Comparison of ENCODE assay signal across 9 cellular contexts in the genomic region with DNA sequence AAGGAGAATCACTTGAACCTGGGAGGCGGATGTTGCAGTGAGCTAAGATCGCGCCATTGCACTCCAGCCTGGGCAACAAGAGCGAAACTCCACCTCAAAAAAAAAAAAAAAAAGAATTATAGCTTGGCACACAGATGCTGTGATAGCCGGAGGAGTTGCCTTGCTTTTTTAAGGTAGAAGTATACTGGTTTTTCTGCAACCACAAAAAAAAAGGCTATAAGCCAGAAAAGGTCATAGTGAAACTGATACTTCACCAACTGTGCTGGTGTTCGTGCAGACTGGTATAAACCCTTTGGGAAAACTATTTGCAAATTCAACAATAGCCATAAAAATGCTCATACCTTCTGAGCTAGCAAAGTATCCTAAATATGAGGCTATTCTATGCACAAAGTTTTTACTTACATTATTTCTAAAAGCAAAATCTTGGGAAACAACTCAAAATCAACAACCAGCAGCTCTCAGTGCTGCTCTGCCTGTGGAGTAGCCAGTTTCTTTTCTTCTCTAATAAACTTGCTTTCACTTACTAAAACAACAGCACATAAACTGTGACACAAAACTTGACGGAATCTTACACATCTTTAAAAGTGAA. TPM values are rescaled to one million over a fixed set of nuclear protein-coding genes. Genes with fewer than 3 reads are reported as not detected.
DNase-seq lines count a peak whose midpoint lies in the region; ATAC-seq lines count a peak whose summit lies in the region.
"Had no signal": no experiment of that assay in that cellular context is flagged by ENCODE, and none has a peak within 500 bp of the region (broad histone marks: within the 10 kb centered on the region; RNA-seq: fewer than 3 reads in every experiment).

No MANE protein-coding gene starts in this region.

- H3K4me3 Mint-ChIP-seq in activated CD4-positive, alpha-beta T cell treated with anti-CD3 and anti-CD28 coated beads, Interleukin-2, amount 10 ng/mL, durations not matched to agents 24 days and 14 days: peak overlapping the region; percentile 71
- H3K4me3 Mint-ChIP-seq in activated CD8-positive, alpha-beta T cell treated with anti-CD3 and anti-CD28 coated beads, Interleukin-2, amount 10 ng/mL, durations not matched to agents 7 days and 5 days: peak overlapping the region; percentile 57
- peak overlapping the region; percentile 77 for H3K4me3 Mint-ChIP-seq in stimulated activated effector memory CD8-positive, alpha-beta T cell treated with anti-CD3 and anti-CD28 coated beads, Interleukin-12 subunit alpha, Interleukin-12 subunit beta, amount 100 ng/mL, for 72 hours

- POLR2A ChIA-PET in activated CD8-positive, alpha-beta T cell treated with anti-CD3 and anti-CD28 coated beads, Interleukin-2, amount 10 ng/mL, durations not matched to agents 7 days and 5 days (lab: Charles Lee): interaction anchor here (0.7 to 1.1 kb wide), 5 partner anchors 28 to 143 kb away, joined by 3 to 4 read pairs (median 3); a partner anchor contains a TSS

- H3K4me1 Mint-ChIP-seq in activated CD4-positive, alpha-beta T cell treated with anti-CD3 and anti-CD28 coated beads, Interleukin-2, amount 10 ng/mL, durations not matched to agents 24 days and 14 days: peaks cover 51% of the 10 kb centered on the region
- peaks cover 42% of the 10 kb centered on the region for H3K4me1 Mint-ChIP-seq in activated CD8-positive, alpha-beta T cell treated with anti-CD3 and anti-CD28 coated beads, Interleukin-2, amount 10 ng/mL, durations not matched to agents 7 days and 5 days (ENCODE audit: low read depth)
- peaks cover 73% of the 10 kb centered on the region for H3K4me1 Mint-ChIP-seq in stimulated activated effector memory CD8-positive, alpha-beta T cell treated with anti-CD3 and anti-CD28 coated beads, Interleukin-12 subunit alpha, Interleukin-12 subunit beta, amount 100 ng/mL, for 72 hours

- no peaks in the 10 kb centered on the region for H3K9me3 Mint-ChIP-seq in activated CD4-positive, alpha-beta T cell treated with anti-CD3 and anti-CD28 coated beads, Interleukin-2, amount 10 ng/mL, durations not matched to agents 24 days and 14 days
- H3K9me3 Mint-ChIP-seq in activated CD8-positive, alpha-beta T cell treated with anti-CD3 and anti-CD28 coated beads, Interleukin-2, amount 10 ng/mL, durations not matched to agents 7 days and 5 days (ENCODE audit: insufficient read depth): no peaks in the 10 kb centered on the region
- no peaks in the 10 kb centered on the region for H3K9me3 Mint-ChIP-seq in stimulated activated effector memory CD8-positive, alpha-beta T cell treated with anti-CD3 and anti-CD28 coated beads, Interleukin-12 subunit alpha, Interleukin-12 subunit beta, amount 100 ng/mL, for 72 hours

- H3K27ac Mint-ChIP-seq in activated CD4-positive, alpha-beta T cell treated with anti-CD3 and anti-CD28 coated beads, Interleukin-2, amount 10 ng/mL, durations not matched to agents 24 days and 14 days: peak overlapping the region; percentile 70
- H3K27ac Mint-ChIP-seq in activated CD8-positive, alpha-beta T cell treated with anti-CD3 and anti-CD28 coated beads, Interleukin-2, amount 10 ng/mL, durations not matched to agents 7 days and 5 days: peak overlapping the region; percentile 80
- peak overlapping the region; percentile 92 for H3K27ac Mint-ChIP-seq in stimulated activated effector memory CD8-positive, alpha-beta T cell treated with anti-CD3 and anti-CD28 coated beads, Interleukin-12 subunit alpha, Interleukin-12 subunit beta, amount 100 ng/mL, for 72 hours

- ATAC-seq in HG02981 (IDR thresholded peaks at IDR 0.05; ENCODE audit: unreplicated experiment) (peak; percentile 54), GM19023 (IDR thresholded peaks at IDR 0.05; ENCODE audit: unreplicated experiment) (no peak)
- ATAC-seq in activated CD8-positive, alpha-beta T cell treated with anti-CD3 and anti-CD28 coated beads, Interleukin-2, amount 10 ng/mL, durations not matched to agents 7 days and 5 days: peak; percentile 89
- ATAC-seq in stimulated activated effector memory CD8-positive, alpha-beta T cell treated with anti-CD3 and anti-CD28 coated beads, Interleukin-12 subunit alpha, Interleukin-12 subunit beta, amount 100 ng/mL, for 72 hours: peak; percentile 80

- peaks cover 3% of the 10 kb centered on the region for H3K27me3 Mint-ChIP-seq in activated CD4-positive, alpha-beta T cell treated with anti-CD3 and anti-CD28 coated beads, Interleukin-2, amount 10 ng/mL, durations not matched to agents 24 days and 14 days
- peaks cover 4% of the 10 kb centered on the region for H3K27me3 Mint-ChIP-seq in activated CD8-positive, alpha-beta T cell treated with anti-CD3 and anti-CD28 coated beads, Interleukin-2, amount 10 ng/mL, durations not matched to agents 7 days and 5 days (ENCODE audit: low read depth)

- CTCF ChIA-PET in activated CD8-positive, alpha-beta T cell treated with anti-CD3 and anti-CD28 coated beads, Interleukin-2, amount 10 ng/mL, durations not matched to agents 7 days and 5 days (lab: Charles Lee): interaction anchor here (1.2 to 3.6 kb wide), 6 partner anchors 8 to 176 kb away, joined by 3 to 25 read pairs (median 4); no protein-coding TSS in a partner anchor

- H3K36me3 Mint-ChIP-seq in activated CD4-positive, alpha-beta T cell treated with anti-CD3 and anti-CD28 coated beads, Interleukin-2, amount 10 ng/mL, durations not matched to agents 24 days and 14 days (ENCODE audit: low read depth): peaks cover 12% of the 10 kb centered on the region
- H3K36me3 Mint-ChIP-seq in activated CD8-positive, alpha-beta T cell treated with anti-CD3 and anti-CD28 coated beads, Interleukin-2, amount 10 ng/mL, durations not matched to agents 7 days and 5 days (ENCODE audit: low read depth): peaks cover 7% of the 10 kb centered on the region
- H3K36me3 Mint-ChIP-seq in stimulated activated effector memory CD8-positive, alpha-beta T cell treated with anti-CD3 and anti-CD28 coated beads, Interleukin-12 subunit alpha, Interleukin-12 subunit beta, amount 100 ng/mL, for 72 hours: peaks cover 16% of the 10 kb centered on the region

- intact Hi-C loops in activated CD4-positive, alpha-beta T cell treated with anti-CD3 and anti-CD28 coated beads, Interleukin-2, amount 10 ng/mL, durations not matched to agents 24 days and 14 days (cut with micrococcal nuclease): loop anchor here (1.0 to 10.0 kb wide), 4 partner anchors 9 to 143 kb away; a partner anchor contains a TSS

- DNase-seq in activated CD4-positive, alpha-beta T cell treated with anti-CD3 and anti-CD28 coated beads, Interleukin-2, amount 10 ng/mL, durations not matched to agents 24 days and 14 days: peak; percentile 78
- no peak for DNase-seq in activated CD4-positive, alpha-beta T cell treated with anti-CD3 and anti-CD28 coated beads for 1 hour
- peak; percentile 46 for DNase-seq in activated CD8-positive, alpha-beta T cell treated with anti-CD3 and anti-CD28 coated beads, Interleukin-2, amount 10 ng/mL, durations not matched to agents 7 days and 5 days
- DNase-seq in stimulated activated effector memory CD8-positive, alpha-beta T cell treated with anti-CD3 and anti-CD28 coated beads, Interleukin-12 subunit alpha, Interleukin-12 subunit beta, amount 100 ng/mL, for 72 hours (ENCODE audit: low spot score in 2 of 2): no peak
- DNase-seq in AG08395 (ENCODE audit: low spot score) (no peak), DMS79 (lab: John Stamatoyannopoulos, UW) (no peak)
- DNase-seq: NCI-H2029 had no signal

RNA-seq across cellular contexts. Expression of a gene that starts 44.0 kb away (rescaled TPM):
- 39.0 and 39.1 TPM in 2 replicates for total RNA-seq in activated CD4-positive, alpha-beta T cell treated with anti-CD3 and anti-CD28 coated beads, Interleukin-2, amount 10 ng/mL, durations not matched to agents 24 days and 14 days
- 10 to 100 TPM; 13.3 to 13.4 TPM for total RNA-seq in activated CD8-positive, alpha-beta T cell treated with anti-CD3 and anti-CD28 coated beads, Interleukin-2, amount 10 ng/mL, durations not matched to agents 7 days and 5 days

Comparison
In these comparisons a context has a peak if more than half of its experiments do, and no peak if none do; other contexts are left out.
1. DNase-seq: peak in activated CD4-positive, alpha-beta T cell treated with anti-CD3 and anti-CD28 coated beads, Interleukin-2, amount 10 ng/mL, durations not matched to agents 24 days and 14 days (single experiment) and activated CD8-positive, alpha-beta T cell treated with anti-CD3 and anti-CD28 coated beads, Interleukin-2, amount 10 ng/mL, durations not matched to agents 7 days and 5 days (single experiment); none in activated CD4-positive, alpha-beta T cell treated with anti-CD3 and anti-CD28 coated beads for 1 hour (single experiment), stimulated activated effector memory CD8-positive, alpha-beta T cell treated with anti-CD3 and anti-CD28 coated beads, Interleukin-12 subunit alpha, Interleukin-12 subunit beta, amount 100 ng/mL, for 72 hours (0 of 2), AG08395 (single experiment) and DMS79 (single experiment).
2. Peak in every context shown above with its lines, with median percentiles within 50 percentile points of each other: H3K27ac Mint-ChIP-seq and H3K4me3 Mint-ChIP-seq.